9 cellular contexts compared by ENCODE assay signal in genomic region chr6:34462561-34462971, GRCh38. TPM values are rescaled to one million over a fixed set of nuclear protein-coding genes. Genes with fewer than 3 reads are reported as not detected.
DNase-seq lines count a peak whose midpoint lies in the region; ATAC-seq and TF ChIP-seq lines count a peak whose summit lies in the region.
"Had no signal": no experiment of that assay in that cellular context is flagged by ENCODE, and none has a peak within 500 bp of the region (broad histone marks: within the 10 kb centered on the region; RNA-seq: fewer than 3 reads in every experiment).

No MANE protein-coding gene starts in this region.

- TF ChIP-seq RAD21 in SK-N-SH (IDR thresholded peaks at IDR 0.05; ENCODE audit: low read length): no peak

- H4K20me1 ChIP-seq in SK-N-SH (ENCODE audit: insufficient read depth): no peaks in the 10 kb centered on the region

- 21% methylated on average over 6 of the region's 6 CpGs for WGBS in SK-N-SH (ENCODE audit: low lambda C conversion rate)
- no CpG with 5 or more reads among the region's 6 CpGs for WGBS in iPS DF 6.9 (ENCODE audit: insufficient coverage, insufficient read length)

- peak; percentile 40 for DNase-seq in AG20443 (ENCODE audit: low spot score)
- DNase-seq in SK-N-SH: peak; percentile 81
- peak; percentile 66 for DNase-seq in iPS DF 6.9 (ENCODE audit: low read depth, low spot score)

- H3F3A ChIP-seq in SK-N-SH (replicated peaks; ENCODE audit: insufficient read depth): no peaks in the 10 kb centered on the region

- H3K36me3 ChIP-seq in HUES6 (ENCODE audit: control insufficient read depth, insufficient read depth, low read length) (no peaks in the 10 kb centered on the region), SK-N-SH (replicated peaks in 1 of 2; ENCODE audit: control insufficient read depth in 1 of 2, insufficient read depth in 2 of 2, low read length in 1 of 2) (no peaks in the 10 kb centered on the region), iPS DF 6.9 (ENCODE audit: control insufficient read depth, insufficient read depth, low read length) (no peaks in the 10 kb centered on the region)

- CTCF ChIA-PET in SK-N-SH (lab: Yijun Ruan, JAX): interaction anchor here (1.7 to 5.2 kb wide), 3 partner anchors 14 to 147 kb away, joined by 9 to 74 read pairs (median 28); no protein-coding TSS in a partner anchor

- POLR2A ChIA-PET in SK-N-SH (lab: Yijun Ruan, JAX): interaction anchor here (0.9 kb wide), 1 partner anchor 329 kb away, joined by 5 read pairs; the partner anchor contains the start of gene BLTP3A

- H3K9me3 ChIP-seq in HUES6 (ENCODE audit: control insufficient read depth, insufficient read depth, low read depth, low read length) (no peaks in the 10 kb centered on the region), SK-N-SH (no peaks in the 10 kb centered on the region), iPS DF 6.9 (ENCODE audit: control insufficient read depth, insufficient read depth, low read length) (no peaks in the 10 kb centered on the region)

- peak overlapping the region; percentile 76; the same call in 1 of the 2 replicates for H2AFZ ChIP-seq in SK-N-SH (ENCODE audit: low read depth)

- peaks cover 27% of the 10 kb centered on the region for H3K4me1 ChIP-seq in HUES6 (ENCODE audit: control insufficient read depth, insufficient read depth, low read length)
- peaks cover 0 to 8% of the 10 kb centered on the region in 2 experiments; a peak in 1 of 4 replicates for H3K4me1 ChIP-seq in SK-N-SH (ENCODE audit: control insufficient read depth in 1 of 2, insufficient read depth in 2 of 2, low read depth in 1 of 2, low read length in 1 of 2)
- 0 out of 2 replicates have a peak, but pooled peaks cover 2% of the 10 kb centered on the region for H3K4me1 ChIP-seq in iPS DF 6.9 (ENCODE audit: control insufficient read depth, insufficient read depth, low read length)

- H3K4me2 ChIP-seq in SK-N-SH: peak overlapping the region; percentile 28; the same call in 1 of the 2 replicates

- H3K27ac ChIP-seq in HUES6 (ENCODE audit: low read depth, low read length) (no peak overlapping the region), SK-N-SH (ENCODE audit: low read depth in 2 of 2, low read length in 1 of 2) (no peak overlapping the region), iPS DF 6.9 (ENCODE audit: low read length) (no peak overlapping the region)
- H3K27ac ChIP-seq: skin epidermis had no signal

- H3K79me2 ChIP-seq in SK-N-SH (ENCODE audit: insufficient read depth): no peaks in the 10 kb centered on the region

- no peak overlapping the region for H3K9ac ChIP-seq in HUES6 (ENCODE audit: low read length)
- no peak overlapping the region for H3K9ac ChIP-seq in SK-N-SH

- H3K9me2 ChIP-seq in SK-N-SH: no peaks in the 10 kb centered on the region

- 0 out of 2 replicates have a peak overlapping the region, but pooled peaks have one; percentile 10 for H3K4me3 ChIP-seq in HUES6 (ENCODE audit: low read depth, low read length)
- H3K4me3 ChIP-seq in SK-N-SH (ENCODE audit: low read depth in 2 of 2, low read length in 1 of 2): no peak overlapping the region
- H3K4me3 ChIP-seq in iPS DF 6.9 (ENCODE audit: low read length): no peak overlapping the region
- H3K4me3 ChIP-seq: skin epidermis had no signal

- peaks cover 18% of the 10 kb centered on the region for H3K27me3 ChIP-seq in HUES6 (ENCODE audit: control insufficient read depth, insufficient read depth, low read length)
- H3K27me3 ChIP-seq in SK-N-SH (ENCODE audit: insufficient read depth): no peaks in the 10 kb centered on the region; the same call in 1 of the 2 replicates
- H3K27me3 ChIP-seq in iPS DF 6.9 (ENCODE audit: control insufficient read depth, insufficient read depth, low read length): no peaks in the 10 kb centered on the region

- no peak for TF ChIP-seq EP300 in SK-N-SH (IDR thresholded peaks at IDR 0.05; ENCODE audit: borderline replicate concordance in 1 of 2, low read depth in 1 of 2, low read length in 1 of 2)

- ATAC-seq in HG02852 (IDR thresholded peaks at IDR 0.05; ENCODE audit: unreplicated experiment) (no peak), GM21717 (IDR thresholded peaks at IDR 0.05; ENCODE audit: unreplicated experiment) (no peak), HG02840 (IDR thresholded peaks at IDR 0.05; ENCODE audit: low FRiP score, unreplicated experiment) (no peak), HG02938 (IDR thresholded peaks at IDR 0.05; ENCODE audit: unreplicated experiment) (no peak)

- no peak for TF ChIP-seq CTCF in SK-N-SH (IDR thresholded peaks at IDR 0.05)

TF ChIP-seq in SK-N-SH, 30 proteins besides CTCF, POLR2A, EP300 and RAD21:
- TF ChIP-seq RFX5 (IDR thresholded peaks at IDR 0.05; ENCODE audit: low read length): no peak

RNA-seq across cellular contexts. Expression of gene PACSIN1, which starts 3.3 kb away (rescaled TPM):
- polyA plus RNA-seq in SK-N-SH (2012; rRNA removed): 0.02 and 0.05 TPM in 2 replicates
- 0.12 and 0.13 TPM in 2 replicates for polyA plus RNA-seq in SK-N-SH (2012; cell fraction: cytosol; rRNA removed)
- polyA plus RNA-seq in SK-N-SH (2012; cell fraction: nucleus; rRNA removed): 0.04 and 0.10 TPM in 2 replicates

RNA-seq across cellular contexts. Expression of gene RPS10, which starts 36.7 kb away (rescaled TPM):
- polyA plus RNA-seq in SK-N-SH (2012; rRNA removed): 4,475 and 5,166 TPM in 2 replicates
- polyA plus RNA-seq in SK-N-SH (2012; cell fraction: cytosol; rRNA removed): 3,844 and 4,849 TPM in 2 replicates
- 1,086 and 1,514 TPM in 2 replicates for polyA plus RNA-seq in SK-N-SH (2012; cell fraction: nucleus; rRNA removed)
